ENCODE assay signal across 1 cellular context in genomic region chr22:39275814-39276443, GRCh38.
TF ChIP-seq lines count a peak whose summit lies in the region.

No MANE protein-coding gene starts in this region.

TF ChIP-seq in H1, 55 proteins besides CTCF, POLR2A, EP300 and RAD21:
- TF ChIP-seq SP4 (IDR thresholded peaks at IDR 0.05; ENCODE audit: low read length), result no peak
- no peak for TF ChIP-seq PHF8 (conservative IDR thresholded peaks at IDR 0.05; ENCODE audit: low read depth, low read length)
- TF ChIP-seq HDAC6 (IDR thresholded peaks at IDR 0.05; ENCODE audit: low read depth, low read length), result no peak
- TF ChIP-seq CBX5 (IDR thresholded peaks at IDR 0.05; ENCODE audit: low read depth, low read length), result no peak
- TF ChIP-seq CREB1 (IDR thresholded peaks at IDR 0.05), result no peak
- no peak for TF ChIP-seq CEBPB (IDR thresholded peaks at IDR 0.05; ENCODE audit: low read depth, low read length)
- no peak for TF ChIP-seq TAF1 (IDR thresholded peaks at IDR 0.05; ENCODE audit: low read depth, low read length)
- TF ChIP-seq ATF2 (IDR thresholded peaks at IDR 0.05; ENCODE audit: low read length), result no peak
- no peak for TF ChIP-seq NRF1 (IDR thresholded peaks at IDR 0.05; ENCODE audit: low read depth, low read length)
- no peak for TF ChIP-seq GTF2F1 (IDR thresholded peaks at IDR 0.05; ENCODE audit: borderline replicate concordance, low read depth, low read length)
